In genomic region chr3:128496602-128497304, GRCh38 we compare ENCODE assay signal across 1 cellular context.
TF ChIP-seq lines count a peak whose summit lies in the region.

No MANE protein-coding gene starts in this region.

TF ChIP-seq in HepG2, 621 proteins besides CTCF, POLR2A, EP300 and RAD21 (continued from another document):
- TF ChIP-seq HNF1A (IDR thresholded peaks at IDR 0.05; ENCODE audit: low read depth) (no peak), HNF1A (CRISPR knock-in tag; IDR thresholded peaks at IDR 0.05; ENCODE audit: borderline replicate concordance) (no peak), ZNF354B (CRISPR knock-in tag; IDR thresholded peaks at IDR 0.05) (no peak), HMGXB3 (CRISPR knock-in tag; IDR thresholded peaks at IDR 0.05; ENCODE audit: borderline replicate concordance) (no peak), RFX1 (IDR thresholded peaks at IDR 0.05) (no peak), TAF1 (CRISPR knock-in tag; IDR thresholded peaks at IDR 0.05) (no peak), ATF2 (CRISPR knock-in tag; IDR thresholded peaks at IDR 0.05) (no peak)
